1 cellular context compared by ENCODE assay signal in genomic region chr15:55552926-55553325, GRCh38.
TF ChIP-seq lines count a peak whose summit lies in the region.

No MANE protein-coding gene starts in this region.

TF ChIP-seq in GM23338, 12 proteins besides CTCF, POLR2A, EP300 and RAD21 (continued from another document):
- TF ChIP-seq REST (IDR thresholded peaks at IDR 0.05; ENCODE audit: unreplicated experiment) (no peak), ZNF114 (CRISPR knock-in tag; IDR thresholded peaks at IDR 0.05) (no peak)
